ENCODE assay signal across 22 cellular contexts in the genomic region with DNA sequence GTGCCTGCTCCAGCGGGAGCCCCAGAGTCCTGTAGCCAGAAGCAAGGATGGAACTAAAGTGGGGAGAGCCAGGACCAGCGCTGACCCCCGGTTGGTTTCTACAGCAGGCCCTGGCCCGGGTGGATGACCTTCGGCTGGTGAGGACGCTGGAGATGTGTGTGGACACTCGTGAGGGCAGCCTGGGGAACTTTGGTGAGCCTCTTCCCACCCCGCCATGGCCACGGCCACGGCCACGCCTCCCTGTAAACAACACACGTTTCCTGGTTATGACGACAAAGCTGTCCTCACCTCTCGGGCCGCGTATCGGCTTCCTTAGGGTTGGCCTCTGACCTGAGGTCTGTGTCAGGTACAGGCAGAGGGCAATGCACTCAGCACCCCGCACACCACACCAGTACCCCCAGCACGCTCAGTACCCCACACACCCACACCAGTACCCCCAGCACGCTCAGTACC. TPM values are rescaled to one million over a fixed set of nuclear protein-coding genes. Genes with fewer than 3 reads are reported as not detected.
DNase-seq lines count a peak whose midpoint lies in the region; ATAC-seq, FAIRE-seq and TF ChIP-seq lines count a peak whose summit lies in the region.
"Had no signal": no experiment of that assay in that cellular context is flagged by ENCODE, and none has a peak within 500 bp of the region (broad histone marks: within the 10 kb centered on the region; RNA-seq: fewer than 3 reads in every experiment).

No MANE protein-coding gene starts in this region.

- H3K9me1 ChIP-seq in K562 (ENCODE audit: control insufficient read depth, insufficient read depth, low read length): peaks cover 3% of the 10 kb centered on the region

- H3K4me3 ChIP-seq in K562 (no peak overlapping the region), lower leg skin (ENCODE audit: low read depth, poor library complexity, severe bottlenecking) (no peak overlapping the region)
- H3K4me3 ChIP-seq: GM23248, HAP-1, SJCRH30 had no signal

- peaks cover 16 to 61% of the 10 kb centered on the region in 2 experiments for H3K4me1 ChIP-seq in K562 (replicated peaks in 1 of 2; ENCODE audit: control insufficient read depth in 2 of 2, insufficient read depth in 2 of 2, low read length in 2 of 2)
- H3K4me1 ChIP-seq: HAP-1, SJCRH30 had no signal

- WGBS in K562 (ENCODE audit: insufficient coverage, low coverage, missing lambda C conversion rate): 68% methylated on average over 10 of the region's 20 CpGs
- 89 to 98% methylated on average over 20 of the region's 20 CpGs for WGBS in lower leg skin, 2 donors

- no peak overlapping the region; a peak in 2 of 4 replicates for H3K9ac ChIP-seq in K562 (ENCODE audit: insufficient read depth in 1 of 2, low read depth in 2 of 2, low read length in 2 of 2)
- H3K9ac ChIP-seq: GM23248 had no signal

- H3K9me3 ChIP-seq in K562 (replicated peaks; ENCODE audit: control insufficient read depth, insufficient read depth, low read depth, low read length): no peaks in the 10 kb centered on the region
- H3K9me3 ChIP-seq: HAP-1, SJCRH30 had no signal

- H3K4me2 ChIP-seq in K562 (ENCODE audit: insufficient read depth, low read length): no peak overlapping the region

- FAIRE-seq in K562 (lab: Jason Lieb, UNC): no peak
- FAIRE-seq: GM12891 had no signal

- H3K27ac ChIP-seq in K562 (ENCODE audit: extremely low read depth, low read depth, low read length): no peak overlapping the region
- H3K27ac ChIP-seq: 22Rv1, GM23248, RWPE1, SJCRH30 had no signal

- TF ChIP-seq CTCF in K562 (IDR thresholded peaks at IDR 0.05 in 2 of 3, conservative IDR thresholded peaks at IDR 0.05 in 1 of 3; ENCODE audit: insufficient read depth in 2 of 3, low read depth in 1 of 3, low read length in 3 of 3) (no peak), nephron progenitor cell (IDR thresholded peaks at IDR 0.05) (no peak), lower leg skin (IDR thresholded peaks at IDR 0.05) (no peak)

- peaks cover 5% of the 10 kb centered on the region for H3K36me3 Mint-ChIP-seq in nephron progenitor cell (ENCODE audit: low read depth)

- no peaks in the 10 kb centered on the region for H3K9me3 Mint-ChIP-seq in nephron progenitor cell
- H3K9me3 Mint-ChIP-seq: CD4-positive, CD25-positive, alpha-beta regulatory T cell had no signal

- intact Hi-C loops in K562 (cut with micrococcal nuclease) (no loop called here), lower leg skin (cut with DNase I; ENCODE audit: low total_unique reads) (no loop called here)

- ATAC-seq in K562: no peak
- ATAC-seq in GM18517 (IDR thresholded peaks at IDR 0.05; ENCODE audit: unreplicated experiment): no peak
- ATAC-seq: PC-3 had no signal

- H3K27me3 Mint-ChIP-seq in nephron progenitor cell (ENCODE audit: low read depth, poor library complexity): peaks cover 26% of the 10 kb centered on the region
- H3K27me3 Mint-ChIP-seq: CD4-positive, CD25-positive, alpha-beta regulatory T cell had no signal

- no peak overlapping the region for H2AFZ ChIP-seq in K562 (ENCODE audit: low read depth, low read length)
- H2AFZ ChIP-seq: GM23248 had no signal

- TF ChIP-seq POLR2A in K562 (conservative IDR thresholded peaks at IDR 0.05) (no peak), lower leg skin (IDR thresholded peaks at IDR 0.05) (no peak)

- no peaks in the 10 kb centered on the region for H3K27me3 ChIP-seq in K562 (ENCODE audit: control insufficient read depth in 2 of 2, insufficient read depth in 2 of 2, low read length in 2 of 2)
- H3K27me3 ChIP-seq: SJCRH30 had no signal

- no peak for TF ChIP-seq RAD21 in K562 (CRISPR knock-in tag; conservative IDR thresholded peaks at IDR 0.05 in 1 of 2, IDR thresholded peaks at IDR 0.05 in 1 of 2)

- H3K4me1 Mint-ChIP-seq in nephron progenitor cell: peaks cover 26% of the 10 kb centered on the region

- no TSS peak for BruUV-seq in K562 (replicated peaks; lab: Mats Ljungman, UMichigan)

- POLR2A ChIA-PET in K562 (lab: Yijun Ruan, JAX): interaction anchor here (1.4 to 2.1 kb wide), 3 partner anchors 9 to 32 kb away, joined by 3 to 8 read pairs (median 4); no protein-coding TSS in a partner anchor

- no peak overlapping the region for H3K27ac Mint-ChIP-seq in nephron progenitor cell
- H3K27ac Mint-ChIP-seq: CD4-positive, CD25-positive, alpha-beta regulatory T cell had no signal

- peak; percentile 49 for DNase-seq in DMS53 (lab: John Stamatoyannopoulos, UW)
- no peak for DNase-seq in DMS53 treated with DMSO at 0.1 percent for 48 hours (lab: John Stamatoyannopoulos, UW; ENCODE audit: unreplicated experiment)
- no peak for DNase-seq in K562 (ENCODE audit: extremely low read depth in 1 of 4, low spot score in 3 of 4)
- peak; percentile 5 for DNase-seq in nephron progenitor cell
- no peak for DNase-seq in lower leg skin (ENCODE audit: low spot score in 2 of 2)
- DNase-seq: CD4-positive, CD25-positive, alpha-beta regulatory T cell; DMS153; EL; GM23248; MM.1S; NCI-H1092; NCI-H1436 treated with DMSO at 0.1 percent for 48 hours; NCI-H2029 treated with DMSO at 0.1 percent for 48 hours; NCI-H2171; NCI-H526; PC-3; SJCRH30 had no signal

- CTCF ChIA-PET in K562 (lab: Yijun Ruan, JAX; ENCODE audit: low intra/inter-chr PET ratio): no interaction called here

- TF ChIP-seq EP300 in K562 (IDR thresholded peaks at IDR 0.05; ENCODE audit: low read length): no peak

- no peak overlapping the region for H3K4me3 Mint-ChIP-seq in nephron progenitor cell

- H3K79me2 ChIP-seq in K562 (ENCODE audit: control insufficient read depth, insufficient read depth, low read length): no peaks in the 10 kb centered on the region; the same call in 2 of the 3 replicates

- no peaks in the 10 kb centered on the region for H3K36me3 ChIP-seq in K562 (ENCODE audit: control insufficient read depth, insufficient read depth, low read length)
- H3K36me3 ChIP-seq: HAP-1, SJCRH30 had no signal

- no peaks in the 10 kb centered on the region for H4K20me1 ChIP-seq in K562 (replicated peaks; ENCODE audit: control insufficient read depth, insufficient read depth, low read length)

- in situ Hi-C loops in K562 (cut with MboI): no loop called here

RNA-seq across cellular contexts. Expression of gene LRRC56, which starts 4.1 kb away (rescaled TPM):
- total RNA-seq in K562 (2011; cell fraction: chromatin; rRNA removed; ENCODE audit: low replicate concordance): 8.0 and 39.1 TPM in 2 replicates
- 24.1 and 24.3 TPM in 2 replicates for total RNA-seq in K562 (2011; cell fraction: nucleolus; rRNA removed)
- 9.9 and 12.5 TPM in 2 replicates for total RNA-seq in K562 (2011; cell fraction: nucleoplasm; rRNA removed)
- 1.5 and 1.6 TPM in 2 replicates for total RNA-seq in K562 (2014; rRNA removed)
- 0.13 and 0.22 TPM in 2 replicates for total RNA-seq in K562 (2014; rRNA removed; fragmentation: Illumina TruSeq; extraction: Trizol)
- 1.0 and 1.3 TPM in 2 replicates for total RNA-seq in K562 (2015; rRNA removed; fragmentation: Illumina TruSeq; extraction: Trizol)
- total RNA-seq in K562 (2021): 3.4 and 4.5 TPM in 2 replicates
- 1.0 and 1.6 TPM in 2 replicates for polyA plus RNA-seq in K562 (2011; rRNA removed)
- polyA plus RNA-seq in K562 (2011; cell fraction: cytosol; rRNA removed): 0.84 and 3.6 TPM in 2 replicates
- polyA plus RNA-seq in K562 (2011; cell fraction: nucleus; rRNA removed): 11.6 and 26.8 TPM in 2 replicates
- polyA plus RNA-seq in K562 (2012): 3.3 and 10.8 TPM in 2 replicates
- 0.61 and 1.4 TPM in 2 replicates for polyA plus RNA-seq in K562 (2014; fragmentation: Illumina TruSeq; extraction: Trizol)
- polyA plus RNA-seq in K562 (2014; fragmentation: Nextera tagmentation; extraction: Ambion mirVana): under 1 TPM in 1 of 2 experiments, not detected in 1; 0.03 TPM
- polyA plus RNA-seq in K562 (2014; rRNA removed): 3.6 and 4.3 TPM in 2 replicates
- polyA minus RNA-seq in K562 (2011; rRNA and poly(A)+ RNA removed): 0.45 and 0.77 TPM in 2 replicates
- 0.86 and 1.1 TPM in 2 replicates for polyA minus RNA-seq in K562 (2011; cell fraction: cytosol; rRNA and poly(A)+ RNA removed)
- 3.6 and 4.6 TPM in 2 replicates for polyA minus RNA-seq in K562 (2011; cell fraction: nucleus; rRNA and poly(A)+ RNA removed)
- 1 to 10 TPM; 1.5 to 2.7 (median 1.8) TPM for total RNA-seq in lower leg skin

RNA-seq across cellular contexts. Expression of gene HRAS, which starts 6.1 kb away (rescaled TPM):
- total RNA-seq in K562 (2011; cell fraction: chromatin; rRNA removed; ENCODE audit: low replicate concordance): 31.9 and 88.4 TPM in 2 replicates
- total RNA-seq in K562 (2011; cell fraction: nucleolus; rRNA removed): 70.2 and 80.9 TPM in 2 replicates
- total RNA-seq in K562 (2011; cell fraction: nucleoplasm; rRNA removed): 37.3 and 47.9 TPM in 2 replicates
- total RNA-seq in K562 (2014; rRNA removed) (73.5 and 75.9 TPM in 2 replicates), K562 (2014; rRNA removed; fragmentation: Illumina TruSeq; extraction: Trizol) (11.3 and 16.8 TPM in 2 replicates), K562 (2015; rRNA removed; fragmentation: Illumina TruSeq; extraction: Trizol) (41.3 and 43.3 TPM in 2 replicates), K562 (2021) (64.9 and 68.5 TPM in 2 replicates), lower leg skin (100 to 1,000 TPM in 3 of 4 donors, 10 to 100 TPM in 1; 98.5 to 196 (median 117) TPM)
- polyA plus RNA-seq in K562 (2011; rRNA removed) (29.6 and 34.9 TPM in 2 replicates), K562 (2014; fragmentation: Illumina TruSeq; extraction: Trizol) (28.0 and 46.2 TPM in 2 replicates), K562 (2014; fragmentation: Nextera tagmentation; extraction: Ambion mirVana) (1 to 10 TPM; 2.8 to 5.8 TPM), K562 (2014; rRNA removed) (52.0 and 61.3 TPM in 2 replicates)
- 39.3 and 69.6 TPM in 2 replicates for polyA plus RNA-seq in K562 (2011; cell fraction: cytosol; rRNA removed)
- 98.3 and 113 TPM in 2 replicates for polyA plus RNA-seq in K562 (2011; cell fraction: nucleus; rRNA removed)
- polyA plus RNA-seq in K562 (2012): 47.4 and 91.9 TPM in 2 replicates
- 17.3 and 37.2 TPM in 2 replicates for polyA minus RNA-seq in K562 (2011; rRNA and poly(A)+ RNA removed)
- 18.2 and 20.6 TPM in 2 replicates for polyA minus RNA-seq in K562 (2011; cell fraction: cytosol; rRNA and poly(A)+ RNA removed)
- polyA minus RNA-seq in K562 (2011; cell fraction: nucleus; rRNA and poly(A)+ RNA removed): 13.1 and 25.3 TPM in 2 replicates

RNA-seq across cellular contexts. Expression of gene LMNTD2, which starts 19.1 kb away (rescaled TPM):
- 3.8 and 17.0 TPM in 2 replicates for total RNA-seq in K562 (2011; cell fraction: chromatin; rRNA removed; ENCODE audit: low replicate concordance)
- 10.9 and 14.7 TPM in 2 replicates for total RNA-seq in K562 (2011; cell fraction: nucleolus; rRNA removed)
- 6.7 and 8.2 TPM in 2 replicates for total RNA-seq in K562 (2011; cell fraction: nucleoplasm; rRNA removed)
- 2.0 and 2.9 TPM in 2 replicates for total RNA-seq in K562 (2014; rRNA removed)
- total RNA-seq in K562 (2014; rRNA removed; fragmentation: Illumina TruSeq; extraction: Trizol): 0.19 TPM in 1 of 2 replicates, not detected in the other
- 0.98 and 1.1 TPM in 2 replicates for total RNA-seq in K562 (2015; rRNA removed; fragmentation: Illumina TruSeq; extraction: Trizol)
- 3.5 and 3.9 TPM in 2 replicates for total RNA-seq in K562 (2021)
- polyA plus RNA-seq in K562 (2011; rRNA removed): 1.1 and 2.8 TPM in 2 replicates
- polyA plus RNA-seq in K562 (2011; cell fraction: cytosol; rRNA removed): 1.3 and 3.2 TPM in 2 replicates
- polyA plus RNA-seq in K562 (2011; cell fraction: nucleus; rRNA removed): 28.7 and 36.1 TPM in 2 replicates
- 3.2 and 9.3 TPM in 2 replicates for polyA plus RNA-seq in K562 (2012)
- 0.48 and 0.98 TPM in 2 replicates for polyA plus RNA-seq in K562 (2014; fragmentation: Illumina TruSeq; extraction: Trizol)
- not detected for polyA plus RNA-seq in K562 (2014; fragmentation: Nextera tagmentation; extraction: Ambion mirVana)
- polyA plus RNA-seq in K562 (2014; rRNA removed): 1.8 and 4.2 TPM in 2 replicates
- polyA minus RNA-seq in K562 (2011; rRNA and poly(A)+ RNA removed): 0.14 and 0.30 TPM in 2 replicates
- polyA minus RNA-seq in K562 (2011; cell fraction: cytosol; rRNA and poly(A)+ RNA removed): 1.2 and 1.4 TPM in 2 replicates
- polyA minus RNA-seq in K562 (2011; cell fraction: nucleus; rRNA and poly(A)+ RNA removed): 4.0 and 6.1 TPM in 2 replicates
- 10 to 100 TPM in 2 of 4 donors, 1 to 10 TPM in 2; 7.6 to 20.4 (median 11.2) TPM for total RNA-seq in lower leg skin

RNA-seq across cellular contexts. Expression of gene RASSF7, which starts 19.3 kb away (rescaled TPM):
- total RNA-seq in K562 (2011; cell fraction: chromatin; rRNA removed; ENCODE audit: low replicate concordance): 15.6 and 50.0 TPM in 2 replicates
- 73.5 and 76.5 TPM in 2 replicates for total RNA-seq in K562 (2011; cell fraction: nucleolus; rRNA removed)
- total RNA-seq in K562 (2011; cell fraction: nucleoplasm; rRNA removed): 28.3 and 32.9 TPM in 2 replicates
- total RNA-seq in K562 (2014; rRNA removed): 45.2 and 50.3 TPM in 2 replicates
- 1.1 and 2.2 TPM in 2 replicates for total RNA-seq in K562 (2014; rRNA removed; fragmentation: Illumina TruSeq; extraction: Trizol)
- total RNA-seq in K562 (2015; rRNA removed; fragmentation: Illumina TruSeq; extraction: Trizol): 16.2 and 18.6 TPM in 2 replicates
- total RNA-seq in K562 (2021): 30.5 and 31.7 TPM in 2 replicates
- 19.8 and 30.3 TPM in 2 replicates for polyA plus RNA-seq in K562 (2011; rRNA removed)
- polyA plus RNA-seq in K562 (2011; cell fraction: cytosol; rRNA removed): 43.4 and 94.2 TPM in 2 replicates
- polyA plus RNA-seq in K562 (2011; cell fraction: nucleus; rRNA removed): 170 and 239 TPM in 2 replicates
- 27.7 and 32.0 TPM in 2 replicates for polyA plus RNA-seq in K562 (2012)
- polyA plus RNA-seq in K562 (2014; fragmentation: Illumina TruSeq; extraction: Trizol): 3.0 and 17.0 TPM in 2 replicates
- polyA plus RNA-seq in K562 (2014; fragmentation: Nextera tagmentation; extraction: Ambion mirVana): under 1 TPM; 0.41 to 0.92 TPM
- polyA plus RNA-seq in K562 (2014; rRNA removed): 44.3 and 52.7 TPM in 2 replicates
- polyA minus RNA-seq in K562 (2011; rRNA and poly(A)+ RNA removed): 2.7 and 4.7 TPM in 2 replicates
- polyA minus RNA-seq in K562 (2011; cell fraction: cytosol; rRNA and poly(A)+ RNA removed): 10.8 and 13.3 TPM in 2 replicates
- polyA minus RNA-seq in K562 (2011; cell fraction: nucleus; rRNA and poly(A)+ RNA removed): 18.8 and 21.8 TPM in 2 replicates
- 100 to 1,000 TPM in 3 of 4 donors, 10 to 100 TPM in 1; 99.7 to 174 (median 139) TPM for total RNA-seq in lower leg skin

RNA-seq across cellular contexts. Expression of gene RNH1, which starts 34.4 kb away (rescaled TPM):
- total RNA-seq in K562 (2011; cell fraction: chromatin; rRNA removed; ENCODE audit: low replicate concordance): 70.8 and 222 TPM in 2 replicates
- total RNA-seq in K562 (2011; cell fraction: nucleolus; rRNA removed): 197 and 200 TPM in 2 replicates
- 94.3 and 102 TPM in 2 replicates for total RNA-seq in K562 (2011; cell fraction: nucleoplasm; rRNA removed)
- total RNA-seq in K562 (2014; rRNA removed) (159 and 178 TPM in 2 replicates), K562 (2014; rRNA removed; fragmentation: Illumina TruSeq; extraction: Trizol) (12.9 and 20.3 TPM in 2 replicates), K562 (2015; rRNA removed; fragmentation: Illumina TruSeq; extraction: Trizol) (97.2 and 102 TPM in 2 replicates), K562 (2021) (160 and 164 TPM in 2 replicates), lower leg skin (100 to 1,000 TPM; 419 to 465 (median 446) TPM)
- polyA plus RNA-seq in K562 (2011; rRNA removed) (38.5 and 71.1 TPM in 2 replicates), K562 (2014; fragmentation: Illumina TruSeq; extraction: Trizol) (44.3 and 107 TPM in 2 replicates), K562 (2014; fragmentation: Nextera tagmentation; extraction: Ambion mirVana) (10 to 100 TPM in 1 of 2 experiments, 1 to 10 TPM in 1; 2.5 to 11.8 TPM), K562 (2014; rRNA removed) (104 and 114 TPM in 2 replicates)
- polyA plus RNA-seq in K562 (2011; cell fraction: cytosol; rRNA removed): 53.4 and 159 TPM in 2 replicates
- polyA plus RNA-seq in K562 (2011; cell fraction: nucleus; rRNA removed): 178 and 263 TPM in 2 replicates
- polyA plus RNA-seq in K562 (2012): 144 and 249 TPM in 2 replicates
- 18.1 and 34.7 TPM in 2 replicates for polyA minus RNA-seq in K562 (2011; rRNA and poly(A)+ RNA removed)
- 72.0 and 82.7 TPM in 2 replicates for polyA minus RNA-seq in K562 (2011; cell fraction: cytosol; rRNA and poly(A)+ RNA removed)
- 72.2 and 76.6 TPM in 2 replicates for polyA minus RNA-seq in K562 (2011; cell fraction: nucleus; rRNA and poly(A)+ RNA removed)

Comparison
In these comparisons a context has a peak if more than half of its experiments do, and no peak if none do; other contexts are left out.
1. DNase-seq: peak in DMS53 (single experiment) and nephron progenitor cell (single experiment); none in DMS53 treated with DMSO at 0.1 percent for 48 hours (single experiment), K562 (0 of 4) and lower leg skin (0 of 2).